In the genomic region with DNA sequence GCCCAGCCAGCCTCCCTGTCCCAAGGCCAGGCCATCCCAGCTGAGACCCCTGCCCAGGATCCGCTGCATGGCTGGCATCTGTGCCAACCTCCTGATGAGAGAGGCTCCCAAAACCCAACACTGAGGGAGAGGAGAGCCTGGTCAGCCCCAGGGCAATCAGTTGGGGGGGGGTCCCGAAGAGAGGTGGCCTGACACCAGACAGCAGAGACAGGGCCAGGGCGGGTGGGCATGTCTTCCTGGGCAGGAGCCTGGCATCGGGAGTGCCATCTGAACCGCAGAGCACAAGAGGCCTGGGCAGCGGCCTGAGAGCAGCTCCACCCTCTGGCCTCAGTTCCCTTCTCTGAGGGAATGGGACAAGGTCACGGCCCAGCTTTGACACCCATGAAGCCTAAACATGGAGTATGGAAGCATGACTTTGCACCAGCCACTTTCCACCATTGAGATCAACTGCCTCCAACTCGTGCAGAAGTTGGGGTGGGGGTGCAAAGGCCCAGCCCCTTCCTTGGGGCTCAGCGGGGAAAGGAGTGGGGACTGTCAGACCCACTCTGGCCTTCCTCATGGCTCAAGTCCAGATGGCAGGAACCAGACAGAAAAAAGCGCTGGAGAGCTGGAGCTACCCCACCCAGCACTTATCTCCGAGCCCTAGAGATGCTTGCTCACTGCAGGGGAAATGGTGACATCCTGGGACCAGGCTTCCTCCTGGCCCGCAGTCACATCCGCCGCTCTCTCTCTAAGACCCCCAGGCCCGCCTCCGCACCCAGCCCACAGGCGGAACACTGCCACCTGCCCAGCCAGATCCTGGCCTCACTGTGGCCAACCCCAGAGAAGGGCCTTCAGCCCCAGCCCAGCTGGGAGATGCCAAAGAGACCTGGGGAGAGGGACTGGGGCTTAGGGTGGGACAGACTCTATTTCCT, we compare ENCODE assay signal across 9 cellular contexts. TPM values are rescaled to one million over a fixed set of nuclear protein-coding genes. Genes with fewer than 3 reads are reported as not detected.
DNase-seq lines count a peak whose midpoint lies in the region; ATAC-seq, FAIRE-seq and TF ChIP-seq lines count a peak whose summit lies in the region.
"Had no signal": no experiment of that assay in that cellular context is flagged by ENCODE, and none has a peak within 500 bp of the region (broad histone marks: within the 10 kb centered on the region; RNA-seq: fewer than 3 reads in every experiment).

No MANE protein-coding gene starts in this region.

- intact Hi-C loops in HepG2 (cut with micrococcal nuclease; ENCODE audit: unreplicated experiment) (no loop called here), testis (cut with DNase I; ENCODE audit: low total_unique reads) (no loop called here)

- H4K20me1 ChIP-seq in HepG2 (ENCODE audit: insufficient read depth, low read length): peaks cover 29% of the 10 kb centered on the region; the same call in 1 of the 2 replicates

- TF ChIP-seq EP300 in HepG2 (IDR thresholded peaks at IDR 0.05; ENCODE audit: low read depth in 2 of 2, low read length in 2 of 2) (no peak), HepG2 (CRISPR knock-in tag; IDR thresholded peaks at IDR 0.05; ENCODE audit: borderline replicate concordance) (no peak)

- POLR2A ChIA-PET in AG04450 (lab: Yijun Ruan, JAX) (no interaction called here), HepG2 (lab: Yijun Ruan, JAX) (interaction anchor here (0.5 to 12.2 kb wide), 3 partner anchors 9 to 243 kb away, joined by 3 to 252 read pairs (median 3); partner anchors contain the start of gene RHBDF2)

- peak overlapping the region; percentile 21 for H3K27ac ChIP-seq in AG04450 (ENCODE audit: low read depth, low read length)
- no peak overlapping the region for H3K27ac ChIP-seq in HepG2 (ENCODE audit: extremely low read length, insufficient read depth, low read length)
- H3K27ac ChIP-seq in testis: no peak overlapping the region

- no TSS peak for BruUV-seq in HepG2 (replicated peaks; lab: Mats Ljungman, UMichigan)

- H3K4me3 ChIP-seq in AG04450 (ENCODE audit: low read depth, low read length): no peak overlapping the region
- peak overlapping the region in 1 of 3 experiments; percentile 47; a peak in 1 of 6 replicates for H3K4me3 ChIP-seq in HepG2 (replicated peaks in 1 of 3; ENCODE audit: insufficient read depth in 1 of 3, low read depth in 2 of 3, low read length in 3 of 3)
- no peak overlapping the region for H3K4me3 ChIP-seq in testis

- no peak for TF ChIP-seq CTCF in AG04450 (IDR thresholded peaks at IDR 0.05; ENCODE audit: low read depth, low read length)
- no peak for TF ChIP-seq CTCF in HepG2 (CRISPR knock-in tag; IDR thresholded peaks at IDR 0.05)
- TF ChIP-seq CTCF in testis (IDR thresholded peaks at IDR 0.05): no peak

- no peak overlapping the region; the same call in 1 of the 2 replicates for H3K9ac ChIP-seq in HepG2 (ENCODE audit: insufficient read depth, low read depth, low read length)

- H3K36me3 ChIP-seq in HepG2 (replicated peaks in 1 of 2; ENCODE audit: control insufficient read depth in 1 of 2, insufficient read depth in 2 of 2, low read length in 2 of 2) (0 out of 5 replicates have a peak, but pooled peaks cover 1 to 3% of the 10 kb centered on the region in 2 experiments), testis (ENCODE audit: low read depth, missing control alignments) (no peaks in the 10 kb centered on the region)

- no peaks in the 10 kb centered on the region for H3K9me3 ChIP-seq in AG04450 (ENCODE audit: control insufficient read depth, insufficient read depth, low read length)
- no peaks in the 10 kb centered on the region for H3K9me3 ChIP-seq in HepG2 (ENCODE audit: low read length)
- H3K9me3 ChIP-seq in testis: no peaks in the 10 kb centered on the region

- in situ Hi-C loops in HepG2 (cut with HindIII; ENCODE audit: extremely low pct_ligation_motif_present, low pct_unique_long_range_greater_than_20kb): no loop called here

- CTCF ChIA-PET in AG04450 (lab: Charles Lee) (interaction anchor here (1.1 kb wide), 1 partner anchor 25 kb away, joined by 3 read pairs; no protein-coding TSS in a partner anchor), HepG2 (lab: Yijun Ruan, JAX; ENCODE audit: low intra/inter-chr PET ratio, low total read pairs) (no interaction called here)

- H3K27me3 ChIP-seq in AG04450 (ENCODE audit: control insufficient read depth, insufficient read depth, low read length) (no peaks in the 10 kb centered on the region), HepG2 (ENCODE audit: control insufficient read depth in 1 of 2, insufficient read depth in 2 of 2, low read length in 2 of 2) (no peaks in the 10 kb centered on the region), testis (no peaks in the 10 kb centered on the region)

- no peak for TF ChIP-seq RAD21 in HepG2 (CRISPR knock-in tag; IDR thresholded peaks at IDR 0.05)

- no peak for FAIRE-seq in HepG2 (lab: Jason Lieb, UNC)

- H3K4me1 ChIP-seq in HepG2 (ENCODE audit: insufficient read depth, low read length): peaks cover 58% of the 10 kb centered on the region
- H3K4me1 ChIP-seq in testis: peaks cover 12% of the 10 kb centered on the region

- TF ChIP-seq POLR2A in HepG2 (IDR thresholded peaks at IDR 0.05; ENCODE audit: insufficient read depth in 1 of 2, low read depth in 2 of 2, low read length in 2 of 2): no peak
- no peak for TF ChIP-seq POLR2A in testis (IDR thresholded peaks at IDR 0.05)

- WGBS in HepG2 (ENCODE audit: low lambda C conversion rate): 88% methylated on average over 16 of the region's 17 CpGs
- WGBS in testis, 2 donors: 93 to 96% methylated on average over 16 to 17 of the region's 17 CpGs

- no peaks in the 10 kb centered on the region for H3K79me2 ChIP-seq in HepG2 (ENCODE audit: insufficient read depth, low read length)

- DNase-seq in AG04450 (ENCODE audit: low read depth, low spot score) (no peak), UCSD-AML1 (lab: John Stamatoyannopoulos, UW; ENCODE audit: unreplicated experiment) (peak; percentile 74), HepG2 (ENCODE audit: low spot score) (no peak), NCI-H2196 treated with DMSO at 0.1 percent for 48 hours (lab: John Stamatoyannopoulos, UW; ENCODE audit: unreplicated experiment) (no peak), testis (no peak), SK-N-DZ (ENCODE audit: low spot score) (no peak)
- no peak for DNase-seq in stimulated activated CD4-positive, alpha-beta T cell treated with anti-CD3 and anti-CD28 coated beads, Interleukin-2, amount 100 ng/mL, for 48 hours
- DNase-seq: amniotic stem cell had no signal

- peak; percentile 11 for ATAC-seq in GM19463 (IDR thresholded peaks at IDR 0.05; ENCODE audit: unreplicated experiment)
- ATAC-seq in HepG2: peak; percentile 8

- H3K4me2 ChIP-seq in HepG2 (ENCODE audit: low read depth, low read length): peak overlapping the region; percentile 72

- H2AFZ ChIP-seq in HepG2 (ENCODE audit: low read length): no peak overlapping the region

RNA-seq across cellular contexts. Expression of gene RHBDF2, which starts 9.7 kb away (rescaled TPM):
- 5.4 and 8.7 TPM in 2 replicates for polyA plus RNA-seq in AG04450 (2011; rRNA removed)
- polyA minus RNA-seq in AG04450 (2011; rRNA and poly(A)+ RNA removed): 6.8 and 7.7 TPM in 2 replicates
- total RNA-seq in HepG2 (2016; rRNA removed; fragmentation: Illumina TruSeq; extraction: Trizol): 4.2 and 7.8 TPM in 2 replicates
- 3.3 and 3.4 TPM in 2 replicates for total RNA-seq in HepG2 (2016; cell fraction: cytosol; rRNA removed; fragmentation: Illumina TruSeq; extraction: Trizol; ENCODE audit: low read depth)
- total RNA-seq in HepG2 (2016; cell fraction: insoluble cytoplasmic fraction; rRNA removed; fragmentation: Illumina TruSeq; extraction: Trizol): 2.8 and 8.6 TPM in 2 replicates
- total RNA-seq in HepG2 (2016; cell fraction: membrane; rRNA removed; fragmentation: Illumina TruSeq; extraction: Trizol): 3.2 and 3.5 TPM in 2 replicates
- 10.0 and 14.7 TPM in 2 replicates for total RNA-seq in HepG2 (2016; cell fraction: nucleus; rRNA removed; fragmentation: Illumina TruSeq; extraction: Trizol)
- polyA plus RNA-seq in HepG2 (2011; rRNA removed): 24.2 and 27.6 TPM in 2 replicates
- 9.7 and 15.2 TPM in 2 replicates for polyA plus RNA-seq in HepG2 (2011; cell fraction: cytosol; rRNA removed)
- polyA plus RNA-seq in HepG2 (2011; cell fraction: nucleus; rRNA removed): 96.1 and 124 TPM in 2 replicates
- 17.9 and 27.7 TPM in 2 replicates for polyA plus RNA-seq in HepG2 (2012)
- 1.2 and 1.5 TPM in 2 replicates for polyA plus RNA-seq in HepG2 (2016; cell fraction: cytosol; fragmentation: Illumina TruSeq; extraction: Trizol; ENCODE audit: low read depth)
- polyA plus RNA-seq in HepG2 (2016; cell fraction: insoluble cytoplasmic fraction; fragmentation: Illumina TruSeq; extraction: Trizol; ENCODE audit: low read depth): 3.8 and 4.6 TPM in 2 replicates
- 2.0 and 3.1 TPM in 2 replicates for polyA plus RNA-seq in HepG2 (2016; cell fraction: membrane; fragmentation: Illumina TruSeq; extraction: Trizol; ENCODE audit: low read depth)
- polyA plus RNA-seq in HepG2 (2016; cell fraction: nucleus; fragmentation: Illumina TruSeq; extraction: Trizol; ENCODE audit: insufficient read depth, low read depth): 23.9 and 27.3 TPM in 2 replicates
- 8.1 and 40.4 TPM in 2 replicates for polyA minus RNA-seq in HepG2 (2011; rRNA and poly(A)+ RNA removed; ENCODE audit: low replicate concordance)
- polyA minus RNA-seq in HepG2 (2011; cell fraction: cytosol; rRNA and poly(A)+ RNA removed): 12.8 and 13.5 TPM in 2 replicates
- 26.5 and 30.6 TPM in 2 replicates for polyA minus RNA-seq in HepG2 (2011; cell fraction: nucleus; rRNA and poly(A)+ RNA removed)
- 10 to 100 TPM; 26.3 to 30.2 TPM for total RNA-seq in testis
- polyA plus RNA-seq in testis (ENCODE audit: insufficient read depth, low read depth, low replicate concordance): 9.7 TPM
- 0.08 and 1.0 TPM in 2 replicates for polyA plus RNA-seq in SK-N-DZ (2014; cell fraction: cytosol; rRNA removed)
- polyA plus RNA-seq in SK-N-DZ (2014; cell fraction: nucleus; rRNA removed): 0.56 and 0.89 TPM in 2 replicates

RNA-seq across cellular contexts. Expression of gene AANAT, which starts 24.1 kb away (rescaled TPM):
- 0.12 TPM in 1 of 2 replicates, not detected in the other for polyA plus RNA-seq in AG04450 (2011; rRNA removed)
- polyA minus RNA-seq in AG04450 (2011; rRNA and poly(A)+ RNA removed): not detected in 2 replicates
- total RNA-seq in HepG2 (2016; rRNA removed; fragmentation: Illumina TruSeq; extraction: Trizol): not detected in 2 replicates
- not detected in 2 replicates for total RNA-seq in HepG2 (2016; cell fraction: cytosol; rRNA removed; fragmentation: Illumina TruSeq; extraction: Trizol; ENCODE audit: low read depth)
- not detected in 2 replicates for total RNA-seq in HepG2 (2016; cell fraction: insoluble cytoplasmic fraction; rRNA removed; fragmentation: Illumina TruSeq; extraction: Trizol)
- not detected in 2 replicates for total RNA-seq in HepG2 (2016; cell fraction: membrane; rRNA removed; fragmentation: Illumina TruSeq; extraction: Trizol)
- total RNA-seq in HepG2 (2016; cell fraction: nucleus; rRNA removed; fragmentation: Illumina TruSeq; extraction: Trizol): not detected in 2 replicates
- polyA plus RNA-seq in HepG2 (2011; rRNA removed): 0.03 and 0.07 TPM in 2 replicates
- not detected in 2 replicates for polyA plus RNA-seq in HepG2 (2011; cell fraction: cytosol; rRNA removed)
- 0.23 and 0.42 TPM in 2 replicates for polyA plus RNA-seq in HepG2 (2011; cell fraction: nucleus; rRNA removed)
- polyA plus RNA-seq in HepG2 (2012): 0.31 TPM in 1 of 2 replicates, not detected in the other
- not detected in 2 replicates for polyA plus RNA-seq in HepG2 (2016; cell fraction: cytosol; fragmentation: Illumina TruSeq; extraction: Trizol; ENCODE audit: low read depth)
- polyA plus RNA-seq in HepG2 (2016; cell fraction: insoluble cytoplasmic fraction; fragmentation: Illumina TruSeq; extraction: Trizol; ENCODE audit: low read depth): not detected in 2 replicates
- not detected in 2 replicates for polyA plus RNA-seq in HepG2 (2016; cell fraction: membrane; fragmentation: Illumina TruSeq; extraction: Trizol; ENCODE audit: low read depth)
- polyA plus RNA-seq in HepG2 (2016; cell fraction: nucleus; fragmentation: Illumina TruSeq; extraction: Trizol; ENCODE audit: insufficient read depth, low read depth): not detected in 2 replicates
- not detected in 2 replicates for polyA minus RNA-seq in HepG2 (2011; rRNA and poly(A)+ RNA removed; ENCODE audit: low replicate concordance)
- polyA minus RNA-seq in HepG2 (2011; cell fraction: cytosol; rRNA and poly(A)+ RNA removed): not detected in 2 replicates
- polyA minus RNA-seq in HepG2 (2011; cell fraction: nucleus; rRNA and poly(A)+ RNA removed): not detected in 2 replicates
- 1 to 10 TPM; 2.0 to 4.3 TPM for total RNA-seq in testis
- 4.4 TPM for polyA plus RNA-seq in testis (ENCODE audit: insufficient read depth, low read depth, low replicate concordance)
- not detected in 2 replicates for polyA plus RNA-seq in SK-N-DZ (2014; cell fraction: cytosol; rRNA removed)
- polyA plus RNA-seq in SK-N-DZ (2014; cell fraction: nucleus; rRNA removed): not detected in 2 replicates

RNA-seq across cellular contexts. Expression of gene UBE2O, which starts 38.6 kb away (rescaled TPM):
- polyA plus RNA-seq in AG04450 (2011; rRNA removed) (14.2 and 14.5 TPM in 2 replicates), HepG2 (2011; rRNA removed) (23.5 and 30.4 TPM in 2 replicates), testis (ENCODE audit: insufficient read depth, low read depth, low replicate concordance) (40.6 TPM)
- polyA minus RNA-seq in AG04450 (2011; rRNA and poly(A)+ RNA removed): 58.9 and 64.2 TPM in 2 replicates
- total RNA-seq in HepG2 (2016; rRNA removed; fragmentation: Illumina TruSeq; extraction: Trizol) (21.5 and 22.3 TPM in 2 replicates), testis (10 to 100 TPM; 56.6 to 58.0 TPM)
- total RNA-seq in HepG2 (2016; cell fraction: cytosol; rRNA removed; fragmentation: Illumina TruSeq; extraction: Trizol; ENCODE audit: low read depth): 2.7 and 3.0 TPM in 2 replicates
- total RNA-seq in HepG2 (2016; cell fraction: insoluble cytoplasmic fraction; rRNA removed; fragmentation: Illumina TruSeq; extraction: Trizol): 22.1 and 22.5 TPM in 2 replicates
- total RNA-seq in HepG2 (2016; cell fraction: membrane; rRNA removed; fragmentation: Illumina TruSeq; extraction: Trizol): 7.2 and 8.1 TPM in 2 replicates
- total RNA-seq in HepG2 (2016; cell fraction: nucleus; rRNA removed; fragmentation: Illumina TruSeq; extraction: Trizol): 23.0 and 27.1 TPM in 2 replicates
- polyA plus RNA-seq in HepG2 (2011; cell fraction: cytosol; rRNA removed): 11.6 and 11.8 TPM in 2 replicates
- polyA plus RNA-seq in HepG2 (2011; cell fraction: nucleus; rRNA removed): 87.2 and 93.5 TPM in 2 replicates
- 28.0 and 29.8 TPM in 2 replicates for polyA plus RNA-seq in HepG2 (2012)
- polyA plus RNA-seq in HepG2 (2016; cell fraction: cytosol; fragmentation: Illumina TruSeq; extraction: Trizol; ENCODE audit: low read depth): 0.86 and 0.95 TPM in 2 replicates
- 15.3 and 21.2 TPM in 2 replicates for polyA plus RNA-seq in HepG2 (2016; cell fraction: insoluble cytoplasmic fraction; fragmentation: Illumina TruSeq; extraction: Trizol; ENCODE audit: low read depth)
- 2.1 and 3.0 TPM in 2 replicates for polyA plus RNA-seq in HepG2 (2016; cell fraction: membrane; fragmentation: Illumina TruSeq; extraction: Trizol; ENCODE audit: low read depth)
- 66.1 and 73.3 TPM in 2 replicates for polyA plus RNA-seq in HepG2 (2016; cell fraction: nucleus; fragmentation: Illumina TruSeq; extraction: Trizol; ENCODE audit: insufficient read depth, low read depth)
- polyA minus RNA-seq in HepG2 (2011; rRNA and poly(A)+ RNA removed; ENCODE audit: low replicate concordance): 39.5 and 89.3 TPM in 2 replicates
- polyA minus RNA-seq in HepG2 (2011; cell fraction: cytosol; rRNA and poly(A)+ RNA removed): 31.1 and 31.4 TPM in 2 replicates
- polyA minus RNA-seq in HepG2 (2011; cell fraction: nucleus; rRNA and poly(A)+ RNA removed): 27.4 and 30.3 TPM in 2 replicates
- polyA plus RNA-seq in SK-N-DZ (2014; cell fraction: cytosol; rRNA removed): 24.6 and 32.0 TPM in 2 replicates
- polyA plus RNA-seq in SK-N-DZ (2014; cell fraction: nucleus; rRNA removed): 41.7 and 53.0 TPM in 2 replicates

RNA-seq across cellular contexts. Expression of gene CYGB, which starts 46.0 kb away (rescaled TPM):
- polyA plus RNA-seq in AG04450 (2011; rRNA removed) (7.4 and 7.7 TPM in 2 replicates), HepG2 (2011; rRNA removed) (18.9 and 23.3 TPM in 2 replicates), testis (ENCODE audit: insufficient read depth, low read depth, low replicate concordance) (9.9 TPM)
- polyA minus RNA-seq in AG04450 (2011; rRNA and poly(A)+ RNA removed): 3.1 and 5.3 TPM in 2 replicates
- total RNA-seq in HepG2 (2016; rRNA removed; fragmentation: Illumina TruSeq; extraction: Trizol) (27.1 and 28.9 TPM in 2 replicates), testis (1 to 10 TPM; 3.4 to 7.2 TPM)
- 5.2 and 8.2 TPM in 2 replicates for total RNA-seq in HepG2 (2016; cell fraction: cytosol; rRNA removed; fragmentation: Illumina TruSeq; extraction: Trizol; ENCODE audit: low read depth)
- total RNA-seq in HepG2 (2016; cell fraction: insoluble cytoplasmic fraction; rRNA removed; fragmentation: Illumina TruSeq; extraction: Trizol): 25.6 and 28.4 TPM in 2 replicates
- 16.6 and 21.7 TPM in 2 replicates for total RNA-seq in HepG2 (2016; cell fraction: membrane; rRNA removed; fragmentation: Illumina TruSeq; extraction: Trizol)
- 14.7 and 17.2 TPM in 2 replicates for total RNA-seq in HepG2 (2016; cell fraction: nucleus; rRNA removed; fragmentation: Illumina TruSeq; extraction: Trizol)
- 19.3 and 25.5 TPM in 2 replicates for polyA plus RNA-seq in HepG2 (2011; cell fraction: cytosol; rRNA removed)
- 17.6 and 23.0 TPM in 2 replicates for polyA plus RNA-seq in HepG2 (2011; cell fraction: nucleus; rRNA removed)
- 20.2 and 20.5 TPM in 2 replicates for polyA plus RNA-seq in HepG2 (2012)
- 6.2 and 7.9 TPM in 2 replicates for polyA plus RNA-seq in HepG2 (2016; cell fraction: cytosol; fragmentation: Illumina TruSeq; extraction: Trizol; ENCODE audit: low read depth)
- polyA plus RNA-seq in HepG2 (2016; cell fraction: insoluble cytoplasmic fraction; fragmentation: Illumina TruSeq; extraction: Trizol; ENCODE audit: low read depth): 28.7 and 30.6 TPM in 2 replicates
- 21.0 and 21.3 TPM in 2 replicates for polyA plus RNA-seq in HepG2 (2016; cell fraction: membrane; fragmentation: Illumina TruSeq; extraction: Trizol; ENCODE audit: low read depth)
- polyA plus RNA-seq in HepG2 (2016; cell fraction: nucleus; fragmentation: Illumina TruSeq; extraction: Trizol; ENCODE audit: insufficient read depth, low read depth): 24.9 and 26.1 TPM in 2 replicates
- 0.26 and 16.8 TPM in 2 replicates for polyA minus RNA-seq in HepG2 (2011; rRNA and poly(A)+ RNA removed; ENCODE audit: low replicate concordance)
- 9.7 and 11.8 TPM in 2 replicates for polyA minus RNA-seq in HepG2 (2011; cell fraction: cytosol; rRNA and poly(A)+ RNA removed)
- polyA minus RNA-seq in HepG2 (2011; cell fraction: nucleus; rRNA and poly(A)+ RNA removed): 12.9 and 17.7 TPM in 2 replicates
- 0.93 and 4.2 TPM in 2 replicates for polyA plus RNA-seq in SK-N-DZ (2014; cell fraction: cytosol; rRNA removed)
- 1.4 and 2.7 TPM in 2 replicates for polyA plus RNA-seq in SK-N-DZ (2014; cell fraction: nucleus; rRNA removed)

RNA-seq across cellular contexts. Expression of gene PRCD, which starts 48.3 kb away (rescaled TPM):
- polyA plus RNA-seq in AG04450 (2011; rRNA removed): 0.69 and 1.9 TPM in 2 replicates
- 0.37 and 0.96 TPM in 2 replicates for polyA minus RNA-seq in AG04450 (2011; rRNA and poly(A)+ RNA removed)
- 0.52 TPM in 1 of 2 replicates, not detected in the other for total RNA-seq in HepG2 (2016; rRNA removed; fragmentation: Illumina TruSeq; extraction: Trizol)
- not detected in 2 replicates for total RNA-seq in HepG2 (2016; cell fraction: cytosol; rRNA removed; fragmentation: Illumina TruSeq; extraction: Trizol; ENCODE audit: low read depth)
- 0.36 and 0.48 TPM in 2 replicates for total RNA-seq in HepG2 (2016; cell fraction: insoluble cytoplasmic fraction; rRNA removed; fragmentation: Illumina TruSeq; extraction: Trizol)
- total RNA-seq in HepG2 (2016; cell fraction: membrane; rRNA removed; fragmentation: Illumina TruSeq; extraction: Trizol): not detected in 2 replicates
- total RNA-seq in HepG2 (2016; cell fraction: nucleus; rRNA removed; fragmentation: Illumina TruSeq; extraction: Trizol): not detected in 2 replicates
- 0.35 and 0.51 TPM in 2 replicates for polyA plus RNA-seq in HepG2 (2011; rRNA removed)
- not detected in 2 replicates for polyA plus RNA-seq in HepG2 (2011; cell fraction: cytosol; rRNA removed)
- polyA plus RNA-seq in HepG2 (2011; cell fraction: nucleus; rRNA removed): 0.06 TPM in 1 of 2 replicates, not detected in the other
- 0.61 and 0.71 TPM in 2 replicates for polyA plus RNA-seq in HepG2 (2012)
- polyA plus RNA-seq in HepG2 (2016; cell fraction: cytosol; fragmentation: Illumina TruSeq; extraction: Trizol; ENCODE audit: low read depth): 0.25 TPM in 1 of 2 replicates, not detected in the other
- polyA plus RNA-seq in HepG2 (2016; cell fraction: insoluble cytoplasmic fraction; fragmentation: Illumina TruSeq; extraction: Trizol; ENCODE audit: low read depth): not detected in 2 replicates
- not detected in 2 replicates for polyA plus RNA-seq in HepG2 (2016; cell fraction: membrane; fragmentation: Illumina TruSeq; extraction: Trizol; ENCODE audit: low read depth)
- polyA plus RNA-seq in HepG2 (2016; cell fraction: nucleus; fragmentation: Illumina TruSeq; extraction: Trizol; ENCODE audit: insufficient read depth, low read depth): not detected in 2 replicates
- polyA minus RNA-seq in HepG2 (2011; rRNA and poly(A)+ RNA removed; ENCODE audit: low replicate concordance): 0.70 TPM in 1 of 2 replicates, not detected in the other
- not detected in 2 replicates for polyA minus RNA-seq in HepG2 (2011; cell fraction: cytosol; rRNA and poly(A)+ RNA removed)
- not detected in 2 replicates for polyA minus RNA-seq in HepG2 (2011; cell fraction: nucleus; rRNA and poly(A)+ RNA removed)
- 1 to 10 TPM; 3.2 to 3.8 TPM for total RNA-seq in testis
- 4.6 TPM for polyA plus RNA-seq in testis (ENCODE audit: insufficient read depth, low read depth, low replicate concordance)
- 20.7 and 26.4 TPM in 2 replicates for polyA plus RNA-seq in SK-N-DZ (2014; cell fraction: cytosol; rRNA removed)
- 20.8 and 32.3 TPM in 2 replicates for polyA plus RNA-seq in SK-N-DZ (2014; cell fraction: nucleus; rRNA removed)
